ENCODE assay signal across 8 cellular contexts in the genomic region with DNA sequence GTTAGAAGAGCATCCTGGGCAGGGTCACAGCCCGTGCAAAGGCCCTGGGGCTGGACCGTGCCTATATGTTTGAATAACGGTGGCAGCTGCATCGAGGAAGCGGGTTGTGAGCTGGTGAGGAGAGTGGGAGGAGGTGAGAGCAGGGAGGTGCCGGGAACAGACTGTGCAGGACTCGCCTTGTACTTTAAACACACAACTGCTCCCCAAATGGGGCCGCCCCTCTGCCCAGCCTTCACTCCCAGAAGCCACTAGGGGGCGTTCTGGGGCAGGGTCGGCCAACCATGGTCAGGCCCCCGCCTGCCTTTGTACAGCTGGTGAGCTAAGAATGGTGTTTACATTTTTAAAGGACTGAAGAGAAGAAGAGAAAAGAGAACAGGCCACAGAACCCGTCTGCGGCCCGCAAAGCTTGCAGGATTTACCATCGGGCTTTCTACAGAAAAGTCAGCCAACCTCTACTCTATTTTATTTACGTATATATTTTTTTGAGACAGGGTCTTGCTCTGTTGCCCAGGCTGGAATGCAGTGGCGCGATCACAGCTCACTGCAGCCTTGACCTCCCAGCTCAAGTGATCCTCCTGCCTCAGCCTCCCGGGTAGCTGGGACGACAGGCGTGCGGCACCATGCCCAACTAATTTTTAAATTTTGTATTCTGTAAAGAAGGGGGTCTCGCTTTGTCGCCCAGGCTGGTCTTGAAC. TPM values are rescaled to one million over a fixed set of nuclear protein-coding genes. Genes with fewer than 3 reads are reported as not detected.
DNase-seq lines count a peak whose midpoint lies in the region; ATAC-seq, FAIRE-seq and TF ChIP-seq lines count a peak whose summit lies in the region.
"Not testable (repeated sequence)": the region's sequence is repeated elsewhere in the genome, so short reads cannot be mapped to it uniquely, and the experiment has no call there.

No MANE protein-coding gene starts in this region.

- H3K4me1 ChIP-seq in HEK293 (ENCODE audit: control insufficient read depth, insufficient read depth, low read length); astrocyte (ENCODE audit: insufficient read depth, low read length): not testable (repeated sequence)

- CTCF ChIA-PET in CD4-positive, alpha-beta T cell (lab: Charles Lee), result interaction anchor here (0.6 to 2.2 kb wide), 4 partner anchors 17 to 184 kb away, joined by 4 to 15 read pairs (median 6); no protein-coding TSS in a partner anchor
- CTCF ChIA-PET in HEK293 (lab: Yijun Ruan, JAX), result interaction anchor here (0.6 to 3.3 kb wide), 16 partner anchors 17 to 1492 kb away, joined by 3 to 74 read pairs (median 4); partner anchors contain the start of gene ASF1B

- H3K36me3 ChIP-seq in HEK293 (ENCODE audit: control insufficient read depth in 2 of 2, insufficient read depth in 1 of 2, low read length in 2 of 2); astrocyte (ENCODE audit: insufficient read depth, low read length): not testable (repeated sequence)

- not testable (repeated sequence) for H2AFZ ChIP-seq in astrocyte (ENCODE audit: low read depth, low read length)

- intact Hi-C loops in CD4-positive, alpha-beta T cell (cut with DNase I, micrococcal nuclease); natural killer cell (cut with micrococcal nuclease): not testable (repeated sequence)

- not testable (repeated sequence) for H3K27ac Mint-ChIP-seq in CD4-positive, alpha-beta T cell; astrocyte (ENCODE audit: unreplicated experiment)
- H3K27ac Mint-ChIP-seq in natural killer cell, result peak overlapping the region; percentile 36 to 84

- not testable (repeated sequence) for H3K9ac ChIP-seq in astrocyte (ENCODE audit: low read length)

- H3K27me3 Mint-ChIP-seq in CD4-positive, alpha-beta T cell; astrocyte (ENCODE audit: low read depth, unreplicated experiment); natural killer cell (ENCODE audit: low read depth in 2 of 2): not testable (repeated sequence)

- ATAC-seq in CD4-positive, alpha-beta T cell (ENCODE audit: poor library complexity), result peak; percentile 33
- ATAC-seq in natural killer cell, result peak; percentile 68 to 78 (median 73)

- not testable (repeated sequence) for H3K9me3 Mint-ChIP-seq in CD4-positive, alpha-beta T cell; astrocyte (ENCODE audit: unreplicated experiment); natural killer cell

- peak; percentile 73 for TF ChIP-seq CTCF in CD4-positive, alpha-beta T cell (IDR thresholded peaks at IDR 0.05)
- TF ChIP-seq CTCF in HEK293 (tag by site-specific recombination; IDR thresholded peaks at IDR 0.05) (peak; percentile 44), astrocyte (IDR thresholded peaks at IDR 0.05; ENCODE audit: insufficient read depth, low read depth, low read length) (peak; percentile 50), natural killer cell (IDR thresholded peaks at IDR 0.05) (peak; percentile 71)

- POLR2A ChIA-PET in CD4-positive, alpha-beta T cell (lab: Charles Lee); HEK293 (lab: Yijun Ruan, JAX): not testable (repeated sequence)

- not testable (repeated sequence) for H3K9me3 ChIP-seq in CD4-positive, alpha-beta T cell (ENCODE audit: control insufficient read depth, low read length); HEK293 (ENCODE audit: control insufficient read depth, insufficient read depth, low read depth, low read length); astrocyte (ENCODE audit: insufficient read depth, low read depth, low read length)

- H3K27ac ChIP-seq in CD4-positive, alpha-beta T cell (ENCODE audit: low read depth, low read length); HEK293 (ENCODE audit: extremely low read depth, low read depth, low read length); astrocyte (ENCODE audit: low read depth, low read length): not testable (repeated sequence)

- H3K36me3 Mint-ChIP-seq in CD4-positive, alpha-beta T cell (ENCODE audit: low read depth); natural killer cell: not testable (repeated sequence)
- H3K36me3 Mint-ChIP-seq in astrocyte (ENCODE audit: low read depth, unreplicated experiment), result peaks cover 15% of the 10 kb centered on the region

- not testable (repeated sequence) for H3K27me3 ChIP-seq in CD4-positive, alpha-beta T cell (ENCODE audit: control insufficient read depth, insufficient read depth, low read length); astrocyte (ENCODE audit: insufficient read depth, low read length)

- peaks cover 43% of the 10 kb centered on the region for H3K4me1 Mint-ChIP-seq in CD4-positive, alpha-beta T cell (ENCODE audit: low read depth)
- H3K4me1 Mint-ChIP-seq in astrocyte (ENCODE audit: low read depth, unreplicated experiment), result not testable (repeated sequence)
- peaks cover 35 to 76% of the 10 kb centered on the region in 2 donors for H3K4me1 Mint-ChIP-seq in natural killer cell

- H3K79me2 ChIP-seq in astrocyte (ENCODE audit: insufficient read depth, low read length), result not testable (repeated sequence)

- H4K20me1 ChIP-seq in astrocyte (ENCODE audit: insufficient read depth, low read length), result peaks cover 31% of the 10 kb centered on the region

- peak overlapping the region; percentile 81 for H3K4me3 Mint-ChIP-seq in CD4-positive, alpha-beta T cell
- H3K4me3 Mint-ChIP-seq in astrocyte (ENCODE audit: unreplicated experiment), result peak overlapping the region; percentile 77
- H3K4me3 Mint-ChIP-seq in natural killer cell, result not testable (repeated sequence)

- not testable (repeated sequence) for H3K4me2 ChIP-seq in astrocyte (ENCODE audit: low read length)

- not testable (repeated sequence) for FAIRE-seq in astrocyte (lab: Jason Lieb, UNC)

- H3K4me3 ChIP-seq in HEK293 (ENCODE audit: low read depth, low read length); astrocyte (ENCODE audit: insufficient read depth, low read depth, low read length): not testable (repeated sequence)

- DNase-seq in CD4-positive, alpha-beta T cell, result peak; percentile 27 to 65 (median 40)
- DNase-seq in NOMO-1 treated with DMSO at 0.1 percent for 48 hours (lab: John Stamatoyannopoulos, UW; ENCODE audit: unreplicated experiment) (peak; percentile 31), germinal center (ENCODE audit: low spot score) (peak; percentile 50), natural killer cell (peak; percentile 42)
- DNase-seq in activated CD4-positive, alpha-beta T cell treated with anti-CD3 and anti-CD28 coated beads for 48 hours, result peak; percentile 73
- DNase-seq in astrocyte (ENCODE audit: low read depth), result not testable (repeated sequence)
- peak; percentile 8 for DNase-seq in stimulated activated CD8-positive, alpha-beta memory T cell treated with anti-CD3 and anti-CD28 coated beads, Interleukin-4, amount 100 ng/mL, for 4 hours (ENCODE audit: low read depth in 2 of 2, low spot score in 1 of 2)

TF ChIP-seq in HEK293, 187 proteins besides CTCF, POLR2A, EP300 and RAD21:
- TF ChIP-seq ZNF121 (tag by site-specific recombination; IDR thresholded peaks at IDR 0.05), result peak; percentile 88
- peak; percentile 99 for TF ChIP-seq ZNF623 (tag by site-specific recombination; IDR thresholded peaks at IDR 0.05)
- 0 out of 2 replicates have a peak, but pooled peaks have one; percentile 30 for TF ChIP-seq ZNF660 (tag by site-specific recombination; IDR thresholded peaks at IDR 0.05)
- TF ChIP-seq ZNF654 (tag by site-specific recombination; IDR thresholded peaks at IDR 0.05; ENCODE audit: low read depth), result peak; percentile 41
- peak; percentile 67 for TF ChIP-seq ZNF341 (tag by site-specific recombination; IDR thresholded peaks at IDR 0.05; ENCODE audit: low read depth)

RNA-seq across cellular contexts. Expression of gene ADGRL1, which starts 5.7 kb away (rescaled TPM):
- 10 to 100 TPM; 22.2 to 23.9 TPM for total RNA-seq in CD4-positive, alpha-beta T cell
- total RNA-seq in astrocyte (40.9 and 48.9 TPM in 2 replicates), natural killer cell (10 to 100 TPM; 47.3 to 54.3 (median 52.7) TPM)
